29 cellular contexts compared by ENCODE assay signal in the genomic region with DNA sequence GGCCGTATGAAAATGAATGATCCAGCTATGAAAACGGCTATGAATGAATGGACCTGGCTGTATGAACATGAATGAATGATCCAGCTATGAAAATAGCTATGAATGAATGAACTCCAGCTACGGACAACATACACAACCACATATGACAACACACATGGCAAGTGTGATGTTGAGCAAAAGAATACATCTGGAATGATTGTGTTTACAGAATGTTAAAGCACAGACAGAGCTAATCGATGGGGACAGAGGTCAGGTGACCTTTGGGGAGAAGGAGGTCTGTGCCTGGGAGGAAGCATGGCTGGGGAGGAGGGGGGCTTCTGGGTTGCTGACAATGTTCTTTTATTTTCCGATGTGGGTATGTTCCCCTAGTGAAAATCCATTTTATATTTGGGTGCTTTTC.
"Had no signal": no experiment of that assay in that cellular context is flagged by ENCODE, and none has a peak within 500 bp of the region (broad histone marks: within the 10 kb centered on the region; RNA-seq: fewer than 3 reads in every experiment).

No MANE protein-coding gene starts in this region.

- H3K4me1 Mint-ChIP-seq: activated CD4-positive, alpha-beta memory T cell treated with anti-CD3 and anti-CD28 coated beads, Interleukin-2, amount 10 ng/mL, durations not matched to agents 7 days and 5 days; activated naive CD4-positive, alpha-beta T cell treated with anti-CD3 and anti-CD28 coated beads, Interleukin-2, amount 10 ng/mL, durations not matched to agents 7 days and 5 days; central memory CD8-positive, alpha-beta T cell had no signal

- H3K27ac Mint-ChIP-seq: activated CD4-positive, alpha-beta memory T cell treated with anti-CD3 and anti-CD28 coated beads, Interleukin-2, amount 10 ng/mL, durations not matched to agents 7 days and 5 days; activated CD4-positive, alpha-beta T cell treated with anti-CD3 and anti-CD28 coated beads, Interleukin-2, amount 10 ng/mL, durations not matched to agents 7 days and 5 days; activated naive CD4-positive, alpha-beta T cell treated with anti-CD3 and anti-CD28 coated beads, Interleukin-2, amount 10 ng/mL, durations not matched to agents 7 days and 5 days; activated naive CD8-positive, alpha-beta T cell treated with anti-CD3 and anti-CD28 coated beads for 36 hours; activated naive CD8-positive, alpha-beta T cell treated with anti-CD3 and anti-CD28 coated beads, Interleukin-2, amount 50 U/mL, for 24 hours; activated T-cell treated with anti-CD3 and anti-CD28 coated beads, Interleukin-2, amount 50 U/mL, for 24 hours; activated T-cell treated with anti-CD3 and anti-CD28 coated beads, Interleukin-2, amount 50 U/mL, for 72 hours; dendritic cell treated with granulocyte-macrophage colony-stimulating factor and Interleukin-4, amounts not matched to agents 40 ng/mL and 50 ng/mL, for 4 days had no signal

- H3K9me3 ChIP-seq: adrenal gland, breast epithelium, esophagus squamous epithelium, gastroesophageal sphincter had no signal

- H3K27me3 Mint-ChIP-seq: brain had no signal

- H3K4me1 ChIP-seq: adrenal gland, breast epithelium, esophagus squamous epithelium, gastroesophageal sphincter had no signal

- H3K27ac ChIP-seq: adrenal gland, breast epithelium, coronary artery, epithelial cell of prostate, esophagus squamous epithelium, gastroesophageal sphincter had no signal

- H3K9me3 Mint-ChIP-seq: activated CD4-positive, alpha-beta memory T cell treated with anti-CD3 and anti-CD28 coated beads, Interleukin-2, amount 10 ng/mL, durations not matched to agents 7 days and 5 days; activated CD4-positive, alpha-beta T cell treated with anti-CD3 and anti-CD28 coated beads, Interleukin-2, amount 10 ng/mL, durations not matched to agents 7 days and 5 days; activated naive CD4-positive, alpha-beta T cell treated with anti-CD3 and anti-CD28 coated beads, Interleukin-2, amount 10 ng/mL, durations not matched to agents 7 days and 5 days; activated naive CD8-positive, alpha-beta T cell treated with anti-CD3 and anti-CD28 coated beads for 36 hours; activated naive CD8-positive, alpha-beta T cell treated with anti-CD3 and anti-CD28 coated beads, Interleukin-2, amount 50 U/mL, for 24 hours; activated T-cell treated with anti-CD3 and anti-CD28 coated beads, Interleukin-2, amount 50 U/mL, for 24 hours; activated T-cell treated with anti-CD3 and anti-CD28 coated beads, Interleukin-2, amount 50 U/mL, for 72 hours; central memory CD8-positive, alpha-beta T cell; dendritic cell treated with granulocyte-macrophage colony-stimulating factor and Interleukin-4, amounts not matched to agents 40 ng/mL and 50 ng/mL, for 4 days had no signal

- H3K4me3 ChIP-seq: adrenal gland, breast epithelium, coronary artery, dorsolateral prefrontal cortex, esophagus squamous epithelium, gastroesophageal sphincter had no signal

- H3K36me3 ChIP-seq: adrenal gland, breast epithelium, esophagus squamous epithelium, gastroesophageal sphincter had no signal

- H3K4me3 Mint-ChIP-seq: activated CD4-positive, alpha-beta memory T cell treated with anti-CD3 and anti-CD28 coated beads, Interleukin-2, amount 10 ng/mL, durations not matched to agents 7 days and 5 days; activated CD4-positive, alpha-beta T cell treated with anti-CD3 and anti-CD28 coated beads, Interleukin-2, amount 10 ng/mL, durations not matched to agents 7 days and 5 days; activated naive CD4-positive, alpha-beta T cell treated with anti-CD3 and anti-CD28 coated beads, Interleukin-2, amount 10 ng/mL, durations not matched to agents 7 days and 5 days; activated naive CD8-positive, alpha-beta T cell treated with anti-CD3 and anti-CD28 coated beads for 36 hours; activated naive CD8-positive, alpha-beta T cell treated with anti-CD3 and anti-CD28 coated beads, Interleukin-2, amount 50 U/mL, for 24 hours; activated T-cell treated with anti-CD3 and anti-CD28 coated beads, Interleukin-2, amount 50 U/mL, for 24 hours; activated T-cell treated with anti-CD3 and anti-CD28 coated beads, Interleukin-2, amount 50 U/mL, for 72 hours; central memory CD8-positive, alpha-beta T cell; dendritic cell treated with granulocyte-macrophage colony-stimulating factor and Interleukin-4, amounts not matched to agents 40 ng/mL and 50 ng/mL, for 4 days had no signal

- ATAC-seq: activated naive CD8-positive, alpha-beta T cell treated with anti-CD3 and anti-CD28 coated beads, Interleukin-2, amount 50 U/mL, for 24 hours; activated T-cell treated with anti-CD3 and anti-CD28 coated beads, Interleukin-2, amount 50 U/mL, for 72 hours; gastroesophageal sphincter had no signal

- H3K36me3 Mint-ChIP-seq: activated naive CD4-positive, alpha-beta T cell treated with anti-CD3 and anti-CD28 coated beads, Interleukin-2, amount 10 ng/mL, durations not matched to agents 7 days and 5 days; activated naive CD8-positive, alpha-beta T cell treated with anti-CD3 and anti-CD28 coated beads for 36 hours; brain had no signal

- DNase-seq: activated CD4-positive, alpha-beta memory T cell treated with anti-CD3 and anti-CD28 coated beads, Interleukin-2, amount 10 ng/mL, durations not matched to agents 7 days and 5 days; activated CD4-positive, alpha-beta T cell treated with anti-CD3 and anti-CD28 coated beads for 1 hour; activated CD4-positive, alpha-beta T cell treated with anti-CD3 and anti-CD28 coated beads for 4 hours; activated CD4-positive, alpha-beta T cell treated with anti-CD3 and anti-CD28 coated beads, Interleukin-2, amount 10 ng/mL, durations not matched to agents 7 days and 5 days; activated CD4-positive, alpha-beta T cell treated with anti-CD3 and anti-CD28 coated beads, Interleukin-2, amount 50 U/mL, for 4 hours; activated CD8-positive, alpha-beta memory T cell treated with anti-CD3 and anti-CD28 coated beads, Interleukin-2, amount 50 U/mL, for 48 hours; activated gamma-delta T cell; activated naive CD4-positive, alpha-beta T cell; activated naive CD4-positive, alpha-beta T cell treated with anti-CD3 and anti-CD28 coated beads, Interleukin-2, amount 10 ng/mL, durations not matched to agents 7 days and 5 days; activated naive CD8-positive, alpha-beta T cell treated with anti-CD3 and anti-CD28 coated beads for 36 hours; activated naive CD8-positive, alpha-beta T cell treated with anti-CD3 and anti-CD28 coated beads, Interleukin-2, amount 50 U/mL, for 24 hours; activated T-cell treated with anti-CD3 and anti-CD28 coated beads for 4 hours; activated T-cell treated with anti-CD3 and anti-CD28 coated beads, Interleukin-2, amount 50 U/mL, for 24 hours; activated T-cell treated with anti-CD3 and anti-CD28 coated beads, Interleukin-2, amount 50 U/mL, for 72 hours; adrenal gland; amygdala; aorta; dorsolateral prefrontal cortex; effector memory CD4-positive, alpha-beta T cell; esophagus squamous epithelium; foreskin melanocyte; T-helper 2 cell had no signal
